ENCODE assay signal across 8 cellular contexts in genomic region chr10:92691591-92692084, GRCh38. TPM values are rescaled to one million over a fixed set of nuclear protein-coding genes. Genes with fewer than 3 reads are reported as not detected.
A peak's percentile ranks its signal among the peaks of the same experiment; 100 is the strongest.
DNase-seq lines count a peak whose midpoint lies in the region; ATAC-seq, FAIRE-seq and TF ChIP-seq lines count a peak whose summit lies in the region.

No MANE protein-coding gene starts in this region.

- no peaks in the 10 kb centered on the region for H3K9me3 ChIP-seq in T-helper 17 cell (ENCODE audit: control insufficient read depth, low read length, poor library complexity, severe bottlenecking)
- no peaks in the 10 kb centered on the region for H3K9me3 ChIP-seq in pancreas
- H3K9me3 ChIP-seq in SJCRH30 (replicated peaks): no peaks in the 10 kb centered on the region

- DNase-seq in GM06990 (ENCODE audit: extremely low read depth, insufficient read length) (peak; percentile 45), T-helper 17 cell (no peak), globus pallidus (ENCODE audit: low spot score) (peak; percentile 61), pancreas (peak; percentile 10 to 77 (median 44)), NK-92 (lab: John Stamatoyannopoulos, UW; ENCODE audit: unreplicated experiment) (no peak), NCI-H446 treated with DMSO at 0.1 percent for 48 hours (lab: John Stamatoyannopoulos, UW) (no peak), SJCRH30 (no peak)

- 44 to 57% methylated on average over 35 of the region's 35 CpGs for WGBS in pancreas, 2 donors

- no peaks in the 10 kb centered on the region; the same call in 1 of the 2 replicates for H3K27me3 ChIP-seq in GM06990 (replicated peaks; ENCODE audit: control insufficient read depth, insufficient read depth, low read length)
- H3K27me3 ChIP-seq in pancreas: no peaks in the 10 kb centered on the region
- no peaks in the 10 kb centered on the region for H3K27me3 ChIP-seq in SJCRH30

- H3K4me1 Mint-ChIP-seq in T-helper 17 cell: peaks cover 16% of the 10 kb centered on the region

- H3K4me1 ChIP-seq in pancreas (peaks cover 7 to 33% (median 17%) of the 10 kb centered on the region in 3 donors), SJCRH30 (no peaks in the 10 kb centered on the region)

- H3K4me3 Mint-ChIP-seq in T-helper 17 cell: peak overlapping the region; percentile 80

- H3K27ac ChIP-seq in pancreas (peak overlapping the region; percentile 37 to 90 (median 83)), SJCRH30 (no peak overlapping the region)

- H3K4me3 ChIP-seq in GM06990 (replicated peaks; ENCODE audit: low read depth, low read length): no peak overlapping the region
- H3K4me3 ChIP-seq in pancreas: peak overlapping the region; percentile 8 to 86 (median 66)
- no peak overlapping the region for H3K4me3 ChIP-seq in SJCRH30

- H3K36me3 Mint-ChIP-seq in T-helper 17 cell (ENCODE audit: low read depth): no peaks in the 10 kb centered on the region

- ATAC-seq in T-helper 17 cell: peak; percentile 19
- peak in 2 of 4 donors; percentile 0 to 10 for ATAC-seq in pancreas
- no peak for ATAC-seq in HG02981 (IDR thresholded peaks at IDR 0.05; ENCODE audit: unreplicated experiment)

- H3K27me3 Mint-ChIP-seq in T-helper 17 cell: peaks cover 54% of the 10 kb centered on the region

- no peak for TF ChIP-seq CTCF in GM06990 (IDR thresholded peaks at IDR 0.05; ENCODE audit: insufficient read depth, low read length, poor library complexity, severe bottlenecking)
- TF ChIP-seq CTCF in pancreas (IDR thresholded peaks at IDR 0.05): no peak

- no peak for FAIRE-seq in pancreas (lab: Jason Lieb, UNC)

- H3K36me3 ChIP-seq in GM06990 (ENCODE audit: control insufficient read depth, insufficient read depth, low read length) (no peaks in the 10 kb centered on the region), pancreas (peaks cover 0 to 4% (median 0%) of the 10 kb centered on the region in 3 donors), SJCRH30 (no peaks in the 10 kb centered on the region)

- intact Hi-C loops in pancreas (cut with DNase I): no loop called here

- no peak overlapping the region for H3K27ac Mint-ChIP-seq in T-helper 17 cell

RNA-seq across cellular contexts. Expression of gene HHEX, which starts 1.9 kb away (rescaled TPM):
- 1 to 10 TPM; 3.9 to 4.9 TPM for total RNA-seq in T-helper 17 cell
- 10 to 100 TPM; 17.6 to 29.1 (median 20.5) TPM for total RNA-seq in pancreas
- 10 to 100 TPM; 38.2 to 71.2 TPM for polyA plus RNA-seq in pancreas
- total RNA-seq in SJCRH30 (2014; rRNA removed; shearing (Covaris generic)): 2.9 and 4.2 TPM in 2 replicates

Comparison
In these comparisons a context has a peak if more than half of its experiments do, and no peak if none do; other contexts are left out.
1. DNase-seq: peak in GM06990 (single experiment), globus pallidus (single experiment) and pancreas (6 of 6); none in T-helper 17 cell (0 of 3), NK-92 (single experiment), NCI-H446 treated with DMSO at 0.1 percent for 48 hours (single experiment) and SJCRH30 (0 of 2).
2. H3K4me3 ChIP-seq: peak in pancreas (4 of 4); none in GM06990 (single experiment) and SJCRH30 (single experiment).